ENCODE assay signal across 6 cellular contexts in genomic region chr17:29833801-29834200, GRCh38.
"Had no signal": no experiment of that assay in that cellular context is flagged by ENCODE, and none has a peak within 500 bp of the region (broad histone marks: within the 10 kb centered on the region; RNA-seq: fewer than 3 reads in every experiment).

No MANE protein-coding gene starts in this region.

- FAIRE-seq: H1, H54, HTR-8/SVneo had no signal

- H3K4me3 ChIP-seq: GM23338 had no signal

- H2AFZ ChIP-seq: GM23338 had no signal

- ATAC-seq: GM23338 had no signal

- DNase-seq: H9, HCEC 1CT had no signal

- H3K4me2 ChIP-seq: GM23338 had no signal
